In the genomic region with DNA sequence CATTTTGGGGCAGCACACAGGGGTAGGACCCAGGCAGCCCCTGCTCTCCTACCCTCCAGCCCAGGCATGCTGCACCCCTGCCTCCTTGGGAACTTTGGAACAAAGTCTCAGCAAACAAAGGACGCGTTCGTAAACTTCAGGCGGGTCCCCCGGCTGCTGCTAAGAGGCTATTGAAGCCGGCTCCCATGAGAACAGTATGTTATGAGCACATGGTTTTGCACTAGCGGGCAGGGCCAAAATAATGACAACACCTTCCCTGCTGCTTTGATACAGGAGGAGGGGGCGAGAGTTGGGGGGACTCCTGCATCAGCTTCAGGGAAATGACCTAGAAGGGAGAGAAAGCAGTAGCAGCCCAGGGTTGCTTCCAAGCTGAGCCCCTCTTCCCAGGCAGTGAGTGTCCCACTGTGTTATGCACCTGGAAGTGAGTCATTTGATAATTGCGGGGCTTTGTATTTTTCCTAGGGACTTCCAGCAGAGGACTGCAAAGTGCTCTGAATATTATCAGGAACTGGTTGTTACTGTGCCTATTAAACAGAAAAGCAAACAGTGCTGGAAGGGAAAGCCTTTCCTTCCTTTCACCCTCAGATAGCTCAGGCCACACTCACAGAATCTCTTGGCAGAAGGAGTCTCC, we compare ENCODE assay signal across 8 cellular contexts. TPM values are rescaled to one million over a fixed set of nuclear protein-coding genes. Genes with fewer than 3 reads are reported as not detected.
DNase-seq lines count a peak whose midpoint lies in the region; ATAC-seq and TF ChIP-seq lines count a peak whose summit lies in the region.

No MANE protein-coding gene starts in this region.

- H3K27ac ChIP-seq in H9 (ENCODE audit: insufficient read length, low read depth, low read length) = peak overlapping the region; percentile 48
- H3K27ac ChIP-seq in Peyer's patch = peak overlapping the region; percentile 56 to 79 (median 72)
- no peak overlapping the region for H3K27ac ChIP-seq in neuronal stem cell (replicated peaks; ENCODE audit: low read length)

- H3T11ph ChIP-seq in H9 (ENCODE audit: low read length) = no peak overlapping the region

- H3K79me2 ChIP-seq in H9 (ENCODE audit: insufficient read depth, low read length) = peaks cover 38% of the 10 kb centered on the region; the same call in 1 of the 2 replicates

- H2BK12ac ChIP-seq in H9 (ENCODE audit: insufficient read length, low read depth, low read length) (no peak overlapping the region), neuronal stem cell (ENCODE audit: low read length) (no peak overlapping the region)

- H3K36me3 Mint-ChIP-seq in H9 (ENCODE audit: insufficient read depth in 1 of 3, low read depth in 3 of 3) = peaks cover 5 to 12% (median 11%) of the 10 kb centered on the region in 3 experiments; a peak in 5 of 7 replicates

- H2AK5ac ChIP-seq in H9 (ENCODE audit: insufficient read length, low read length) = no peak overlapping the region
- H2AK5ac ChIP-seq in neuronal stem cell (ENCODE audit: low read depth, low read length) = no peak overlapping the region

- H3K27me3 ChIP-seq in H9 (ENCODE audit: insufficient read depth, low read length) (no peaks in the 10 kb centered on the region), Peyer's patch (no peaks in the 10 kb centered on the region), neuronal stem cell (ENCODE audit: control insufficient read depth in 3 of 3, insufficient read depth in 3 of 3, low read depth in 1 of 3, low read length in 3 of 3) (peaks cover 0 to 53% (median 0%) of the 10 kb centered on the region in 3 experiments)

- H3K4me3 ChIP-seq in Peyer's patch = no peak overlapping the region
- no peak overlapping the region for H3K4me3 ChIP-seq in fibroblast of mammary gland (ENCODE audit: control insufficient read depth, low read depth, low read length)
- no peak overlapping the region for H3K4me3 ChIP-seq in neuronal stem cell (ENCODE audit: low read length in 2 of 2)

- DNase-seq in H9 (peak; percentile 57), Peyer's patch (peak in 2 of 3 donors; percentile 17 to 47), fibroblast of mammary gland (ENCODE audit: low read depth) (peak; percentile 81), neuronal stem cell (ENCODE audit: low spot score) (no peak), GDM1 (lab: John Stamatoyannopoulos, UW) (no peak), GM03348 (ENCODE audit: low spot score) (no peak), NOMO-1 (lab: John Stamatoyannopoulos, UW; ENCODE audit: unreplicated experiment in 2 of 2) (no peak)

- H3K14ac ChIP-seq in H9 (ENCODE audit: insufficient read depth, low read length) = no peak overlapping the region
- no peak overlapping the region for H3K14ac ChIP-seq in neuronal stem cell (ENCODE audit: low read length)

- TF ChIP-seq CTCF in H9 (conservative IDR thresholded peaks at IDR 0.05) = no peak
- no peak for TF ChIP-seq CTCF in Peyer's patch (IDR thresholded peaks at IDR 0.05)
- TF ChIP-seq CTCF in fibroblast of mammary gland (conservative IDR thresholded peaks at IDR 0.05; ENCODE audit: control insufficient read depth, insufficient read depth, low read depth, low read length) = no peak

- H4K20me1 ChIP-seq in H9 (ENCODE audit: control insufficient read depth, insufficient read depth, insufficient read length) = peaks cover 3% of the 10 kb centered on the region

- H3K4ac ChIP-seq in H9 (ENCODE audit: low read depth, low read length) (no peak overlapping the region), neuronal stem cell (ENCODE audit: low read length) (no peak overlapping the region)

- H2AFZ ChIP-seq in H9 (ENCODE audit: low read length) (no peak overlapping the region), neuronal stem cell (ENCODE audit: low read length) (no peak overlapping the region)

- no peak overlapping the region for H4K91ac ChIP-seq in H9 (ENCODE audit: insufficient read length, low read depth, low read length)
- H4K91ac ChIP-seq in neuronal stem cell (ENCODE audit: low read depth, low read length, poor library complexity) = no peak overlapping the region

- H4K8ac ChIP-seq in H9 (replicated peaks; ENCODE audit: insufficient read length, low read depth, low read length) = no peak overlapping the region
- no peak overlapping the region for H4K8ac ChIP-seq in neuronal stem cell (ENCODE audit: low read depth, low read length)

- H3K27ac Mint-ChIP-seq in H9 = peak overlapping the region; percentile 94 to 96 (median 95)

- no peaks in the 10 kb centered on the region for H3K79me1 ChIP-seq in H9 (ENCODE audit: insufficient read depth, low read depth, low read length, poor library complexity, severe bottlenecking)
- H3K79me1 ChIP-seq in neuronal stem cell (ENCODE audit: low read depth, low read length) = peaks cover 7% of the 10 kb centered on the region

- peaks cover 39% of the 10 kb centered on the region; the same call in 1 of the 2 replicates for H3K4me1 ChIP-seq in H9 (ENCODE audit: insufficient read depth, low read length)
- peaks cover 11 to 95% (median 29%) of the 10 kb centered on the region in 4 donors for H3K4me1 ChIP-seq in Peyer's patch
- H3K4me1 ChIP-seq in neuronal stem cell (ENCODE audit: control insufficient read depth in 2 of 2, insufficient read depth in 1 of 2, low read depth in 1 of 2, low read length in 2 of 2) = peaks cover 66 to 67% of the 10 kb centered on the region in 2 donors

- no peak overlapping the region for H4K5ac ChIP-seq in H9 (ENCODE audit: insufficient read length, low read depth, low read length)

- H3K4me3 Mint-ChIP-seq in H9 = peak overlapping the region in 1 of 2 experiments; percentile 74; a peak in 4 of 5 replicates

- peaks cover 90 to 95% of the 10 kb centered on the region in 2 experiments for H3K4me1 Mint-ChIP-seq in H9

- no peaks in the 10 kb centered on the region for H3K9me3 Mint-ChIP-seq in H9

- no peak for ATAC-seq in GM19452 (IDR thresholded peaks at IDR 0.05; ENCODE audit: unreplicated experiment)

- H3K23me2 ChIP-seq in H9 (ENCODE audit: insufficient read length, low read depth, low read length, poor library complexity, severe bottlenecking) = peaks cover 4% of the 10 kb centered on the region

- H3K9me3 ChIP-seq in H9 (ENCODE audit: control insufficient read depth, low read depth, low read length) (no peaks in the 10 kb centered on the region), Peyer's patch (no peaks in the 10 kb centered on the region), neuronal stem cell (replicated peaks in 1 of 2; ENCODE audit: control insufficient read depth in 2 of 2, insufficient read depth in 1 of 2, low read depth in 1 of 2, low read length in 2 of 2) (no peaks in the 10 kb centered on the region)

- H2BK5ac ChIP-seq in H9 (ENCODE audit: insufficient read length, low read length) = no peak overlapping the region
- H2BK5ac ChIP-seq in neuronal stem cell (ENCODE audit: low read length) = no peak overlapping the region

- H2BK20ac ChIP-seq in H9 (ENCODE audit: low read depth, low read length, poor library complexity, severe bottlenecking) = no peak overlapping the region

- no peak overlapping the region for H3K23ac ChIP-seq in H9 (ENCODE audit: insufficient read length, low read depth, low read length)
- H3K23ac ChIP-seq in neuronal stem cell (ENCODE audit: low read depth, low read length, poor library complexity) = no peak overlapping the region

- H2BK15ac ChIP-seq in H9 (ENCODE audit: low read depth, low read length) (no peak overlapping the region), neuronal stem cell (ENCODE audit: low read length) (no peak overlapping the region)

- no peak for TF ChIP-seq POLR2A in Peyer's patch (IDR thresholded peaks at IDR 0.05)

- no CpG with 5 or more reads among the region's 9 CpGs for WGBS in H9 (ENCODE audit: extremely low coverage, insufficient read length, low lambda C conversion rate)
- WGBS in neuronal stem cell (ENCODE audit: extremely low coverage in 2 of 2, insufficient read length in 2 of 2, insufficient replicate concordance in 1 of 2), 2 donors = no CpG with 5 or more reads among the region's 9 CpGs

- peak overlapping the region; percentile 26 for H3K4me2 ChIP-seq in H9 (ENCODE audit: insufficient read depth, insufficient read length, low read length)
- H3K4me2 ChIP-seq in neuronal stem cell (ENCODE audit: insufficient read depth, low read length, poor library complexity, severe bottlenecking) = no peak overlapping the region

- H3K27me3 Mint-ChIP-seq in H9 (ENCODE audit: low read depth) = no peaks in the 10 kb centered on the region

- H3K56ac ChIP-seq in H9 (ENCODE audit: insufficient read length, low read depth, low read length) = no peak overlapping the region

- H3K36me3 ChIP-seq in Peyer's patch (no peaks in the 10 kb centered on the region), neuronal stem cell (replicated peaks in 1 of 2; ENCODE audit: control insufficient read depth in 2 of 2, insufficient read depth in 2 of 2, low read length in 2 of 2) (peaks cover 0 to 24% of the 10 kb centered on the region in 2 donors)

- H2BK120ac ChIP-seq in H9 (ENCODE audit: low read depth, low read length, poor library complexity, severe bottlenecking) = no peak overlapping the region
- H2BK120ac ChIP-seq in neuronal stem cell (ENCODE audit: low read depth, low read length) = no peak overlapping the region

- no peak overlapping the region for H3K18ac ChIP-seq in H9 (ENCODE audit: insufficient read length, low read depth, low read length)
- peak overlapping the region; percentile 54 for H3K18ac ChIP-seq in neuronal stem cell (ENCODE audit: low read length)

- no peak overlapping the region for H3K9ac ChIP-seq in H9 (ENCODE audit: extremely low read depth, insufficient read length, low read length)
- H3K9ac ChIP-seq in neuronal stem cell (ENCODE audit: low read depth, low read length, poor library complexity) = no peak overlapping the region

RNA-seq across cellular contexts. Expression of a gene that starts 6.9 kb away (rescaled TPM):
- 22.2 and 22.5 TPM in 2 replicates for total RNA-seq in H9 (2021)
- total RNA-seq in Peyer's patch = 1 to 10 TPM; 2.8 to 9.9 (median 7.7) TPM
- 2.3 TPM for polyA plus RNA-seq in neuronal stem cell (2013, experiment 1 of 2)
- polyA plus RNA-seq in neuronal stem cell (2013, experiment 2 of 2) = 2.1 TPM

RNA-seq across cellular contexts. Expression of a gene that starts 22.3 kb away (rescaled TPM):
- 0.63 and 0.88 TPM in 2 replicates for total RNA-seq in H9 (2021)
- 1 to 10 TPM in 1 of 4 donors, not detected in 3; 2.5 TPM for total RNA-seq in Peyer's patch
- polyA plus RNA-seq in neuronal stem cell (2013, experiment 1 of 2) = 0.20 TPM
- 0.11 TPM for polyA plus RNA-seq in neuronal stem cell (2013, experiment 2 of 2)

Comparison
In these comparisons a context has a peak if more than half of its experiments do, and no peak if none do; other contexts are left out.
1. DNase-seq: peak in H9 (single experiment), Peyer's patch (2 of 3) and fibroblast of mammary gland (single experiment); none in neuronal stem cell (single experiment), GDM1 (single experiment), GM03348 (single experiment) and NOMO-1 (0 of 2).